In genomic region chr11:45361551-45361950, GRCh38 we compare ENCODE assay signal across 22 cellular contexts.
A peak's percentile ranks its signal among the peaks of the same experiment; 100 is the strongest.
DNase-seq lines count a peak whose midpoint lies in the region; ATAC-seq and TF ChIP-seq lines count a peak whose summit lies in the region.
"Had no signal": no experiment of that assay in that cellular context is flagged by ENCODE, and none has a peak within 500 bp of the region (broad histone marks: within the 10 kb centered on the region; RNA-seq: fewer than 3 reads in every experiment).

No MANE protein-coding gene starts in this region.

- no peaks in the 10 kb centered on the region for H3K9me3 Mint-ChIP-seq in activated CD8-positive, alpha-beta memory T cell treated with anti-CD3 and anti-CD28 coated beads, Interleukin-2, amount 10 ng/mL, durations not matched to agents 7 days and 5 days (ENCODE audit: low read depth)
- H3K9me3 Mint-ChIP-seq: CD14-positive monocyte; CD4-positive, alpha-beta T cell; CD8-positive, alpha-beta memory T cell had no signal

- peaks cover 32% of the 10 kb centered on the region for H3K27me3 Mint-ChIP-seq in activated CD8-positive, alpha-beta memory T cell treated with anti-CD3 and anti-CD28 coated beads, Interleukin-2, amount 10 ng/mL, durations not matched to agents 7 days and 5 days

- TF ChIP-seq CTCF in HEK293 (tag by site-specific recombination; IDR thresholded peaks at IDR 0.05): no peak

- H3K4me3 ChIP-seq in HEK293 (ENCODE audit: low read depth, low read length): no peak overlapping the region
- H3K4me3 ChIP-seq: A549; BLaER1 treated with 17β-estradiol and CSF1 and Interleukin-3, amounts not matched to agents 10 nM and 100 nM; GM23248 had no signal

- H3K36me3 Mint-ChIP-seq in activated CD8-positive, alpha-beta memory T cell treated with anti-CD3 and anti-CD28 coated beads, Interleukin-2, amount 10 ng/mL, durations not matched to agents 7 days and 5 days: no peaks in the 10 kb centered on the region
- H3K36me3 Mint-ChIP-seq: CD14-positive monocyte had no signal

- no peak overlapping the region for H3K4me3 Mint-ChIP-seq in activated CD8-positive, alpha-beta memory T cell treated with anti-CD3 and anti-CD28 coated beads, Interleukin-2, amount 10 ng/mL, durations not matched to agents 7 days and 5 days
- H3K4me3 Mint-ChIP-seq: CD4-positive, alpha-beta T cell had no signal

- no peaks in the 10 kb centered on the region for H3K36me3 ChIP-seq in HEK293 (ENCODE audit: control insufficient read depth in 2 of 2, insufficient read depth in 1 of 2, low read length in 2 of 2)
- H3K36me3 ChIP-seq: BE2C; BLaER1 treated with 17β-estradiol and CSF1 and Interleukin-3, amounts not matched to agents 10 nM and 100 nM had no signal

- no peaks in the 10 kb centered on the region for H3K9me3 ChIP-seq in HEK293 (ENCODE audit: control insufficient read depth, insufficient read depth, low read depth, low read length)
- H3K9me3 ChIP-seq: A549; BE2C; BLaER1 treated with 17β-estradiol and CSF1 and Interleukin-3, amounts not matched to agents 10 nM and 100 nM had no signal

- no peak overlapping the region for H3K27ac ChIP-seq in HEK293 (ENCODE audit: extremely low read depth, low read depth, low read length)
- H3K27ac ChIP-seq: A549; BLaER1 treated with 17β-estradiol and CSF1 and Interleukin-3, amounts not matched to agents 10 nM and 100 nM; GM23248 had no signal

- CTCF ChIA-PET in activated CD8-positive, alpha-beta memory T cell treated with anti-CD3 and anti-CD28 coated beads, Interleukin-2, amount 10 ng/mL, durations not matched to agents 7 days and 5 days (lab: Charles Lee): interaction anchor here (2.1 to 3.1 kb wide), 2 partner anchors 10 to 410 kb away, joined by 8 to 13 read pairs; no protein-coding TSS in a partner anchor
- CTCF ChIA-PET in HEK293 (lab: Yijun Ruan, JAX): interaction anchor here (3.2 kb wide), 1 partner anchor 10 kb away, joined by 16 read pairs; no protein-coding TSS in a partner anchor

- no peaks in the 10 kb centered on the region for H3K4me1 ChIP-seq in HEK293 (ENCODE audit: control insufficient read depth, insufficient read depth, low read length)
- H3K4me1 ChIP-seq: A549, BE2C had no signal

- H3K4me1 Mint-ChIP-seq in activated CD8-positive, alpha-beta memory T cell treated with anti-CD3 and anti-CD28 coated beads, Interleukin-2, amount 10 ng/mL, durations not matched to agents 7 days and 5 days: peaks cover 3% of the 10 kb centered on the region
- H3K4me1 Mint-ChIP-seq: CD14-positive monocyte had no signal

- peak; percentile 16 for DNase-seq in activated CD8-positive, alpha-beta memory T cell treated with anti-CD3 and anti-CD28 coated beads, Interleukin-2, amount 10 ng/mL, durations not matched to agents 7 days and 5 days
- DNase-seq in activated CD8-positive, alpha-beta memory T cell treated with anti-CD3 and anti-CD28 coated beads, Interleukin-2, amount 50 U/mL, for 48 hours: no peak
- DNase-seq in NCI-H526 treated with DMSO at 0.1 percent for 48 hours (lab: John Stamatoyannopoulos, UW): peak; percentile 92
- no peak for DNase-seq in NCI-H128 (lab: John Stamatoyannopoulos, UW; ENCODE audit: unreplicated experiment)
- DNase-seq: 8988T; ACHN; AML-193; BE2C; CD4-positive, alpha-beta T cell; CD8-positive, alpha-beta memory T cell; DMS 273 treated with DMSO at 0.1 percent for 48 hours; DMS79; GF-D8; GM23248; H7; HCEC 1CT had no signal

- ATAC-seq in activated CD8-positive, alpha-beta memory T cell treated with anti-CD3 and anti-CD28 coated beads, Interleukin-2, amount 10 ng/mL, durations not matched to agents 7 days and 5 days: no peak
- ATAC-seq in GM19467 (IDR thresholded peaks at IDR 0.05; ENCODE audit: unreplicated experiment): no peak
- no peak for ATAC-seq in HG03520 (IDR thresholded peaks at IDR 0.05; ENCODE audit: unreplicated experiment)
- ATAC-seq: A549 had no signal

- POLR2A ChIA-PET in HEK293 (lab: Yijun Ruan, JAX): no interaction called here

- no peak overlapping the region for H3K27ac Mint-ChIP-seq in activated CD8-positive, alpha-beta memory T cell treated with anti-CD3 and anti-CD28 coated beads, Interleukin-2, amount 10 ng/mL, durations not matched to agents 7 days and 5 days
- H3K27ac Mint-ChIP-seq: CD14-positive monocyte; CD4-positive, alpha-beta T cell had no signal

TF ChIP-seq in HEK293, 187 proteins besides CTCF, POLR2A, EP300 and RAD21:
- TF ChIP-seq ZNF37A (tag by site-specific recombination; IDR thresholded peaks at IDR 0.05): peak; percentile 74
- TF ChIP-seq ZNF433 (tag by site-specific recombination; IDR thresholded peaks at IDR 0.05; ENCODE audit: low read depth): no peak

Comparison
In these comparisons a context has a peak if more than half of its experiments do, and no peak if none do; other contexts are left out.
1. DNase-seq: peak in activated CD8-positive, alpha-beta memory T cell treated with anti-CD3 and anti-CD28 coated beads, Interleukin-2, amount 10 ng/mL, durations not matched to agents 7 days and 5 days (single experiment) and NCI-H526 treated with DMSO at 0.1 percent for 48 hours (single experiment); none in activated CD8-positive, alpha-beta memory T cell treated with anti-CD3 and anti-CD28 coated beads, Interleukin-2, amount 50 U/mL, for 48 hours (single experiment) and NCI-H128 (single experiment).